8 cellular contexts compared by ENCODE assay signal in genomic region chr16:16593145-16593842, GRCh38.
DNase-seq lines count a peak whose midpoint lies in the region; ATAC-seq and TF ChIP-seq lines count a peak whose summit lies in the region.
"Not testable (repeated sequence)": the region's sequence is repeated elsewhere in the genome, so short reads cannot be mapped to it uniquely, and the experiment has no call there.

No MANE protein-coding gene starts in this region.

- not testable (repeated sequence) for H3K4me1 ChIP-seq in breast epithelium; iPS-15b (ENCODE audit: control insufficient read depth, insufficient read depth, low read length); sigmoid colon; vagina

- TF ChIP-seq CTCF in GM12865 (IDR thresholded peaks at IDR 0.05; ENCODE audit: insufficient read depth, low read depth, low read length, missing control alignments) (peak; percentile 42), breast epithelium (IDR thresholded peaks at IDR 0.05) (peak in 2 of 3 donors; percentile 45 to 58), sigmoid colon (IDR thresholded peaks at IDR 0.05) (peak in 3 of 4 experiments; percentile 39 to 60 (median 47)), vagina (IDR thresholded peaks at IDR 0.05) (peak; percentile 28 to 56 (median 33))

- H3K9me3 ChIP-seq in breast epithelium; iPS-15b (ENCODE audit: control insufficient read depth, insufficient read depth, low read length); sigmoid colon; vagina: not testable (repeated sequence)

- 18 to 19% methylated on average over 17 to 18 of the region's 20 CpGs for WGBS in sigmoid colon, 2 donors

- H3K27ac ChIP-seq in breast epithelium, sigmoid colon, vagina: not testable (repeated sequence)

- H3K27me3 ChIP-seq in breast epithelium; iPS-15b (ENCODE audit: control insufficient read depth, insufficient read depth, low read length); sigmoid colon; vagina: not testable (repeated sequence)

- not testable (repeated sequence) for H3K9ac ChIP-seq in iPS-15b (ENCODE audit: low read depth, low read length)

- H3K4me3 ChIP-seq in GM12865 (ENCODE audit: low read depth, low read length); breast epithelium; sigmoid colon; vagina: not testable (repeated sequence)
- H3K4me3 ChIP-seq in iPS-15b (ENCODE audit: low read depth, low read length) = peak overlapping the region; percentile 49

- not testable (repeated sequence) for TF ChIP-seq POLR2A in breast epithelium (IDR thresholded peaks at IDR 0.05); sigmoid colon (IDR thresholded peaks at IDR 0.05); vagina (IDR thresholded peaks at IDR 0.05)

- DNase-seq in GM12865 (ENCODE audit: low read depth) = peak; percentile 18
- DNase-seq in NOMO-1 treated with DMSO at 0.1 percent for 48 hours (lab: John Stamatoyannopoulos, UW; ENCODE audit: unreplicated experiment) = peak; percentile 79
- DNase-seq in activated CD4-positive, alpha-beta T cell treated with anti-CD3 and anti-CD28 coated beads, Interleukin-2, amount 50 U/mL, for 4 hours = peak; percentile 13 to 22
- DNase-seq in breast epithelium (ENCODE audit: low spot score in 2 of 2) = peak in 1 of 2 donors; percentile 27
- DNase-seq in sigmoid colon = peak; percentile 64
- not testable (repeated sequence) for DNase-seq in vagina (ENCODE audit: extremely low spot score in 2 of 2)

- not testable (repeated sequence) for H3K36me3 ChIP-seq in breast epithelium; iPS-15b (ENCODE audit: control insufficient read depth, insufficient read depth, low read length); sigmoid colon; vagina

- peak; percentile 44 for ATAC-seq in HG03108 (IDR thresholded peaks at IDR 0.05; ENCODE audit: unreplicated experiment)

- not testable (repeated sequence) for TF ChIP-seq EP300 in sigmoid colon (IDR thresholded peaks at IDR 0.05)

- intact Hi-C loops in breast epithelium (cut with DNase I; ENCODE audit: low total_unique reads); vagina (cut with DNase I): not testable (repeated sequence)
- intact Hi-C loops in sigmoid colon (cut with DNase I) = loop anchor here (10.0 kb wide), 1 partner anchor 982 kb away; no protein-coding TSS in a partner anchor
